ENCODE assay signal across 14 cellular contexts in the genomic region with DNA sequence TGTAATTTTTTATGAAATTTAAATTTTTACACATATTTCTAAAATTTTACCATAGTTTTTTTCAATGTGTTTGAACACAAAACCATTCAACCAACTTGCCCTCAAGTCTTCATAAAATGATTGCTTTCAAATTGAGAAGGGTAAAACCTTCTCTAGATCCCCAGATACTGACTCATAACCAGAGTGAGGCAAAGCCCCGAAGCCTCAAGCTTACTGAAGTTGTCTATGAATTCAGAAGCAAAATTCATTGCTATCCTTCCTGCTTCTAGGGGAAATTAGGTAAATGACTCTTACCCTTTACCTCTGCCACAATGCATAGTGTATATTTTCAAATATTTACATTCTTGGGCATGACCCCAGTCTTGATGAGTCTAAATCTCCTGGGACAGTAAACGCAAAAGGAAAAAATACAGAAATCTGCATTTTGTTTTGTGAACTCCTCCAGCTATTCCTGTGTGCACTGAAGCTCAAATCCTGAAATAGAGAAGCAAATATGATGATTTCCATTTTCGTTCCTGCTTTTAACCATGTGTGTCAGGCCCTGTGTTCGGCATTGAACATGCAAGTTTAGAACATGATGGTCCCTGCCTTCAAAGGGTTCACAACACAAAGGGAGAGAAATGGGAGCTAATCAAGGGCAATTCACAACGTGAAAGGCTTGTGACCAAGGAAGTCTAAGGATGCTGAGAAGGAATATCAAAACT.
DNase-seq lines count a peak whose midpoint lies in the region; ATAC-seq and TF ChIP-seq lines count a peak whose summit lies in the region.
"Had no signal": no experiment of that assay in that cellular context is flagged by ENCODE, and none has a peak within 500 bp of the region (broad histone marks: within the 10 kb centered on the region; RNA-seq: fewer than 3 reads in every experiment).

No MANE protein-coding gene starts in this region.

- H3K27me3 ChIP-seq in BLaER1 = no peaks in the 10 kb centered on the region
- no peaks in the 10 kb centered on the region for H3K27me3 ChIP-seq in adrenal gland
- peaks cover 17% of the 10 kb centered on the region; the same call in 1 of the 2 replicates for H3K27me3 ChIP-seq in SJCRH30
- H3K27me3 ChIP-seq: neutrophil had no signal

- H3K4me3 ChIP-seq in BLaER1 (no peak overlapping the region; the same call in 1 of the 2 replicates), adrenal gland (no peak overlapping the region), SJCRH30 (no peak overlapping the region)
- H3K4me3 ChIP-seq: spleen had no signal

- H3K9ac ChIP-seq in BLaER1 = no peak overlapping the region

- H3K9me3 ChIP-seq in BLaER1 (peaks cover 35% of the 10 kb centered on the region), adrenal gland (replicated peaks in 1 of 3) (no peaks in the 10 kb centered on the region), SJCRH30 (replicated peaks) (no peaks in the 10 kb centered on the region)
- H3K9me3 ChIP-seq: neutrophil, spleen had no signal

- DNase-seq in epidermal melanocyte (ENCODE audit: insufficient read length, low spot score) = no peak
- DNase-seq in adrenal gland = no peak
- DNase-seq in hypothalamus (lab: John Stamatoyannopoulos, UW) = no peak
- no peak for DNase-seq in SJCRH30
- DNase-seq: activated naive CD4-positive, alpha-beta T cell treated with anti-CD3 and anti-CD28 coated beads, Interleukin-2, amount 50 U/mL, for 16 hours; erythroblast; hippocampal formation; mammary epithelial cell; spleen had no signal

- peak; percentile 90 for ATAC-seq in GM18870 (IDR thresholded peaks at IDR 0.05; ENCODE audit: unreplicated experiment)
- peak; percentile 95 for ATAC-seq in GM21529 (IDR thresholded peaks at IDR 0.05; ENCODE audit: unreplicated experiment)
- peak; percentile 96 for ATAC-seq in HG03095 (IDR thresholded peaks at IDR 0.05; ENCODE audit: unreplicated experiment)

- H3K27ac ChIP-seq in BLaER1 = peak overlapping the region; percentile 38; the same call in 1 of the 2 replicates
- no peak overlapping the region for H3K27ac ChIP-seq in adrenal gland
- no peak overlapping the region for H3K27ac ChIP-seq in SJCRH30
- H3K27ac ChIP-seq: neutrophil, spleen had no signal

- WGBS in adrenal gland, 4 donors = 65 to 77% (median 68%) methylated on average over 5 of the region's 5 CpGs

- H3K36me3 ChIP-seq in BLaER1 (no peaks in the 10 kb centered on the region), adrenal gland (replicated peaks in 1 of 2) (no peaks in the 10 kb centered on the region), SJCRH30 (no peaks in the 10 kb centered on the region)
- H3K36me3 ChIP-seq: neutrophil, spleen had no signal

- intact Hi-C loops in adrenal gland (cut with DNase I) = no loop called here

- TF ChIP-seq POLR2A in adrenal gland (IDR thresholded peaks at IDR 0.05) = no peak

- H4K20me1 ChIP-seq in BLaER1 = no peaks in the 10 kb centered on the region

- H3K4me2 ChIP-seq in BLaER1 = peak overlapping the region; percentile 64

- H3K4me1 ChIP-seq in BLaER1 (peaks cover 28% of the 10 kb centered on the region), adrenal gland (replicated peaks in 1 of 2) (no peaks in the 10 kb centered on the region), SJCRH30 (no peaks in the 10 kb centered on the region)
- H3K4me1 ChIP-seq: spleen had no signal

- no peak for TF ChIP-seq CTCF in adrenal gland (IDR thresholded peaks at IDR 0.05)
